Comparison of ENCODE assay signal across 8 cellular contexts in the genomic region with DNA sequence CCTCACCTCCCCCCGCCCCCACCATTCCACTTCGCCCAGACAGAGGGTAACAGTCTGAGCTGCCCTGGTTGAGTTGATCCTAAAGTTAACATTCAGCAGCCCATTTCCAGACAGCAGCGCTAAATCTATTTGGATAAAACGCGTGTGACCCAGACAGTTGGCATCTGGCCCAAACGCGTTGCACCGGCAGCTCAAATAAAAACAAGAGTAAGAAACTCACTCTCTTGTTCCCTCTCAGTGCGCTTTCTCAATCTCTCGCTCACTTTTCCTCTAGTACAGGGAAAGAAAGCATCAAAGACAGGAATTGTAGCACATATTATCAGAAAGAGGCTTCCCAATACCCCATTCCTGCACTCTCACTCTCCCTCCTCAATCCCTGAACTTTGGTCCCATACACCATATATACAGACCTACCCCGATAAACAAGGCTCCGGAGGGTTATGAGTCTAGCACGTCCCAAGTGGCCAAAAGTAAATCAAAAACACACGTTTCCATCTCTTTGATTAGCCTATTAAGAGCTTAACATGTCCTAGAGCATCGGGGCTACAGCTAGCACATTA. TPM values are rescaled to one million over a fixed set of nuclear protein-coding genes. Genes with fewer than 3 reads are reported as not detected.
A peak's percentile ranks its signal among the peaks of the same experiment; 100 is the strongest.
DNase-seq lines count a peak whose midpoint lies in the region; ATAC-seq and TF ChIP-seq lines count a peak whose summit lies in the region.

No MANE protein-coding gene starts in this region.

- ATAC-seq in HG03469 (IDR thresholded peaks at IDR 0.05; ENCODE audit: unreplicated experiment) = peak; percentile 26

- DNase-seq in NCI-H2171 treated with DMSO at 0.1 percent for 48 hours (lab: John Stamatoyannopoulos, UW) (peak; percentile 29), NCI-H2171 (lab: John Stamatoyannopoulos, UW) (no peak), SJCRH30 (peak; percentile 68 to 78), cardiac fibroblast (ENCODE audit: low read depth in 2 of 2) (peak; percentile 87 to 94), iris pigment epithelial cell (ENCODE audit: low read depth) (peak; percentile 96), smooth muscle cell of the brain vasculature (ENCODE audit: low read depth, low spot score) (peak; percentile 46), NCI-H2227 (lab: John Stamatoyannopoulos, UW; ENCODE audit: unreplicated experiment) (no peak)

- H3K36me3 ChIP-seq in SJCRH30 = no peaks in the 10 kb centered on the region

- H3K4me1 ChIP-seq in SJCRH30 = no peaks in the 10 kb centered on the region

- H3K27me3 ChIP-seq in SJCRH30 = no peaks in the 10 kb centered on the region

- peak overlapping the region; percentile 32 for H3K27ac ChIP-seq in SJCRH30

- peak overlapping the region; percentile 62 for H3K4me3 ChIP-seq in SJCRH30
- peak overlapping the region; percentile 58 to 68 for H3K4me3 ChIP-seq in cardiac fibroblast (replicated peaks in 1 of 2; ENCODE audit: low read depth in 2 of 2, low read length in 2 of 2)

- no peaks in the 10 kb centered on the region for H3K9me3 ChIP-seq in SJCRH30 (replicated peaks)

- no peak for TF ChIP-seq CTCF in cardiac fibroblast (IDR thresholded peaks at IDR 0.05; ENCODE audit: low read depth, low read length)

RNA-seq across cellular contexts. Expression of a gene that starts 1.3 kb away (rescaled TPM):
- total RNA-seq in SJCRH30 (2014; rRNA removed; shearing (Covaris generic)) = 6.0 and 7.2 TPM in 2 replicates

Comparison
In these comparisons a context has a peak if more than half of its experiments do, and no peak if none do; other contexts are left out.
1. DNase-seq: peak in NCI-H2171 treated with DMSO at 0.1 percent for 48 hours (single experiment), SJCRH30 (2 of 2), cardiac fibroblast (2 of 2), iris pigment epithelial cell (single experiment) and smooth muscle cell of the brain vasculature (single experiment); none in NCI-H2171 (single experiment) and NCI-H2227 (single experiment).